8 cellular contexts compared by ENCODE assay signal in the genomic region with DNA sequence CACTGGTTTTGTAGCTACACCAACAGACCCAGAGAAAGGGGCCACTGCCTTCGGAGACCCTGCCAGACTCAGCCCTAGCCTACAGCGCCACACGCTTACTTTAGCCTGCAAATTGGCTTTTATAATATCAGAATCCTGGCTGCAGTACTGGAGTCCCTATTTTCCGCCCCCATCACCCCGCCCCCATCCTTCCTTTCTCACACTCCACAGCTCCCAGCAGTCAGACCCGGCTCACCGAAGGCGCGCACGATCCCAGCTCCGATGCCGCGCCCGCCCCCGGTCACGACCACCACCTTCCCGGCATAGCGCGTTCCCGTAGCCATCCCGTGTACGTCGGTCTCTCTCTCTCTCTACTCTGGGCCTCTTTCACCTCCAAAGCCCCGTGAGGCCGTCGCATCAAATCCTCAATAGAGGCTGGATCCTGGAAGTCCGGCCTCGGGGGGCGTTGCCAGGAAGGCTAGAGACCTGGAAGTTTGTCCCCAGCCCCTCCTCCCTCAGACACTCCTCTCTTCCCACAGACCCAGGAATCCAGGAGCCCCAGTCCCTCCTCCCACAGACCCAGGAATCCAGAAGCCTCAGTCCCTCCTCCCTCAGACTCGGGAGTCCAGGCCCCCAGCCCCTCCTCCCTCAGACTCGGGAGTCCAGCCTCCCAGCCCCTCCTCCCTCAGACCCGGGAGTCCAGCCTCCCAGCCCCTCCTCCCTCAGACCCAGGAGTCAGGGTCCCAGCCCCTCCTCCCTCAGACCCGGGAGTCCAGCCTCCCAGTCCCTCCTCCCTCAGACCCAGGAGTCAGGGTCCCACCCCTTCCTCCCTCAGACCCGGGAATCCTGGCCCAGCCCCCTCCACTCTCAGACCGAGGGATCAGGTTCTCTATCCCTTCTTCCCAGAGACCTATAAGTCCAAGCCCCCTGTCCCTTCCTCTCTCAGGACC. TPM values are rescaled to one million over a fixed set of nuclear protein-coding genes. Genes with fewer than 3 reads are reported as not detected.
DNase-seq lines count a peak whose midpoint lies in the region; ATAC-seq and TF ChIP-seq lines count a peak whose summit lies in the region.

TSS of gene HSD17B14 (minus strand) at position 403 of the 929 bp plus-strand sequence. CDS start at position 323, 80 bp downstream.

- H3K4me3 Mint-ChIP-seq in activated T-helper 2 cell treated with anti-CD3 and anti-CD28 coated beads, Interferon-gamma antibody, Interleukin-2, Interleukin-4, amounts not matched to agents 10 μg/mL and 5 μg/mL and 100 μg/mL, durations not matched to agents 14 hours and 24 hours and 36 hours (ENCODE audit: low read depth), result peak within 1 kb of the TSS; percentile 83

- no peaks in the 10 kb centered on the region for H3K9me3 ChIP-seq in heart left ventricle
- no peaks in the 10 kb centered on the region for H3K9me3 ChIP-seq in psoas muscle

- H3K9me3 Mint-ChIP-seq in activated T-helper 2 cell treated with anti-CD3 and anti-CD28 coated beads, Interferon-gamma antibody, Interleukin-2, Interleukin-4, amounts not matched to agents 10 μg/mL and 5 μg/mL and 100 μg/mL, durations not matched to agents 14 hours and 24 hours and 36 hours, result no peaks in the 10 kb centered on the region

- H3K4me1 ChIP-seq in heart left ventricle (peaks cover 0 to 19% (median 10%) of the 10 kb centered on the region in 12 donors), psoas muscle (no peaks in the 10 kb centered on the region)

- peak within 1 kb of the TSS in 9 of 12 donors; percentile 26 to 86 (median 67) for H3K27ac ChIP-seq in heart left ventricle
- H3K27ac ChIP-seq in psoas muscle, result peak within 1 kb of the TSS; percentile 23

- H3K36me3 ChIP-seq in heart left ventricle, result peaks cover 0 to 8% (median 3%) of the 10 kb centered on the region in 9 donors
- no peaks in the 10 kb centered on the region for H3K36me3 ChIP-seq in psoas muscle (ENCODE audit: insufficient read depth in 1 of 2, low read depth in 1 of 2)

- H3K4me3 ChIP-seq in heart left ventricle (peak within 1 kb of the TSS in 11 of 12 donors; percentile 16 to 57 (median 47)), psoas muscle (peak within 1 kb of the TSS; percentile 44)

- no peaks in the 10 kb centered on the region for H3K36me3 Mint-ChIP-seq in activated T-helper 2 cell treated with anti-CD3 and anti-CD28 coated beads, Interferon-gamma antibody, Interleukin-2, Interleukin-4, amounts not matched to agents 10 μg/mL and 5 μg/mL and 100 μg/mL, durations not matched to agents 14 hours and 24 hours and 36 hours (ENCODE audit: low read depth)

- intact Hi-C loops in activated T-helper 2 cell treated with anti-CD3 and anti-CD28 coated beads, Interferon-gamma antibody, Interleukin-2, Interleukin-4, amounts not matched to agents 10 μg/mL and 5 μg/mL and 100 μg/mL, durations not matched to agents 14 hours and 24 hours and 36 hours (cut with micrococcal nuclease), result no loop called here
- intact Hi-C loops in heart left ventricle (cut with DNase I) (loop anchor here in 8 of 10 donors (1.0 to 10.0 kb wide), 6 partner anchors 41 to 192 kb away; partner anchors contain the start of genes CA11 (in 6 of the 8) and NTN5 (in 4 of the 8)), psoas muscle (cut with DNase I) (loop anchor here in 1 of 2 donors (2.0 to 10.0 kb wide), 3 partner anchors 42 to 189 kb away; partner anchors contain the start of genes CA11 and NTN5), posterior vena cava (cut with DNase I) (loop anchor here (10.0 kb wide), 3 partner anchors 162 to 192 kb away; partner anchors contain the start of genes CA11 (in 1 of the 2) and NTN5 (in 1 of the 2))

- H3K27ac Mint-ChIP-seq in activated T-helper 2 cell treated with anti-CD3 and anti-CD28 coated beads, Interferon-gamma antibody, Interleukin-2, Interleukin-4, amounts not matched to agents 10 μg/mL and 5 μg/mL and 100 μg/mL, durations not matched to agents 14 hours and 24 hours and 36 hours, result peak within 1 kb of the TSS; percentile 76

- peaks cover 2% of the 10 kb centered on the region for H3K27me3 Mint-ChIP-seq in activated T-helper 2 cell treated with anti-CD3 and anti-CD28 coated beads, Interferon-gamma antibody, Interleukin-2, Interleukin-4, amounts not matched to agents 10 μg/mL and 5 μg/mL and 100 μg/mL, durations not matched to agents 14 hours and 24 hours and 36 hours (ENCODE audit: low read depth)

- DNase-seq in DMS53 (lab: John Stamatoyannopoulos, UW), result peak; percentile 79
- peak; percentile 39 for DNase-seq in HS-27A (ENCODE audit: low read depth)
- no peak for DNase-seq in activated T-helper 2 cell treated with anti-CD3 and anti-CD28 coated beads, Interferon-gamma antibody, Interleukin-2, Interleukin-4, amounts not matched to agents 10 μg/mL and 5 μg/mL and 100 μg/mL, durations not matched to agents 14 hours and 24 hours and 36 hours (ENCODE audit: low spot score)
- no peak for DNase-seq in heart left ventricle
- DNase-seq in psoas muscle, result no peak
- no peak for DNase-seq in COR-L47 (lab: John Stamatoyannopoulos, UW)
- no peak for DNase-seq in posterior vena cava (ENCODE audit: low spot score)

- TF ChIP-seq POLR2A in heart left ventricle (IDR thresholded peaks at IDR 0.05), result no peak

- 8 to 13% (median 10%) methylated on average over 35 of the region's 35 CpGs for WGBS in heart left ventricle, 4 donors
- WGBS in psoas muscle, 3 donors, result 17 to 24% (median 18%) methylated on average over 35 of the region's 35 CpGs

- TF ChIP-seq CTCF in heart left ventricle (IDR thresholded peaks at IDR 0.05) (peak in 6 of 12 donors; percentile 5 to 34 (median 28)), psoas muscle (IDR thresholded peaks at IDR 0.05) (no peak)

- H3K4me1 Mint-ChIP-seq in activated T-helper 2 cell treated with anti-CD3 and anti-CD28 coated beads, Interferon-gamma antibody, Interleukin-2, Interleukin-4, amounts not matched to agents 10 μg/mL and 5 μg/mL and 100 μg/mL, durations not matched to agents 14 hours and 24 hours and 36 hours (ENCODE audit: low read depth), result peaks cover 15% of the 10 kb centered on the region

- peaks cover 0 to 4% (median 0%) of the 10 kb centered on the region in 9 donors for H3K27me3 ChIP-seq in heart left ventricle
- H3K27me3 ChIP-seq in psoas muscle (ENCODE audit: insufficient read depth in 3 of 3, low read length in 2 of 3), result no peaks in the 10 kb centered on the region

- peak; percentile 18 to 34 (median 31) for ATAC-seq in heart left ventricle
- peak; percentile 20 to 41 (median 28) for ATAC-seq in psoas muscle
- ATAC-seq in HG03439 (IDR thresholded peaks at IDR 0.05; ENCODE audit: unreplicated experiment), result no peak

RNA-seq across cellular contexts. Expression of gene HSD17B14, which starts in this region (rescaled TPM):
- 0.57 and 0.89 TPM in 2 replicates for total RNA-seq in activated T-helper 2 cell treated with anti-CD3 and anti-CD28 coated beads, Interferon-gamma antibody, Interleukin-2, Interleukin-4, amounts not matched to agents 10 μg/mL and 5 μg/mL and 100 μg/mL, durations not matched to agents 14 hours and 24 hours and 36 hours
- total RNA-seq in heart left ventricle (1 to 10 TPM in 8 of 9 donors, not detected in 1; 1.2 to 5.4 (median 3.3) TPM), psoas muscle (1 to 10 TPM in 1 of 4 donors, under 1 TPM in 3; 0.61 to 1.2 (median 0.80) TPM), posterior vena cava (1 to 10 TPM; 5.6 to 6.6 TPM)
- polyA plus RNA-seq in heart left ventricle (1 to 10 TPM; 1.6 to 2.7 TPM), psoas muscle (under 1 TPM; 0.15 to 0.66 (median 0.29) TPM)

Comparison
In these comparisons a context has a peak if more than half of its experiments do, and no peak if none do; other contexts are left out.
1. DNase-seq: peak in DMS53 (single experiment) and HS-27A (single experiment); none in activated T-helper 2 cell treated with anti-CD3 and anti-CD28 coated beads, Interferon-gamma antibody, Interleukin-2, Interleukin-4, amounts not matched to agents 10 μg/mL and 5 μg/mL and 100 μg/mL, durations not matched to agents 14 hours and 24 hours and 36 hours (single experiment), heart left ventricle (0 of 5), psoas muscle (0 of 2), COR-L47 (single experiment) and posterior vena cava (single experiment).